9 cellular contexts compared by ENCODE assay signal in the genomic region with DNA sequence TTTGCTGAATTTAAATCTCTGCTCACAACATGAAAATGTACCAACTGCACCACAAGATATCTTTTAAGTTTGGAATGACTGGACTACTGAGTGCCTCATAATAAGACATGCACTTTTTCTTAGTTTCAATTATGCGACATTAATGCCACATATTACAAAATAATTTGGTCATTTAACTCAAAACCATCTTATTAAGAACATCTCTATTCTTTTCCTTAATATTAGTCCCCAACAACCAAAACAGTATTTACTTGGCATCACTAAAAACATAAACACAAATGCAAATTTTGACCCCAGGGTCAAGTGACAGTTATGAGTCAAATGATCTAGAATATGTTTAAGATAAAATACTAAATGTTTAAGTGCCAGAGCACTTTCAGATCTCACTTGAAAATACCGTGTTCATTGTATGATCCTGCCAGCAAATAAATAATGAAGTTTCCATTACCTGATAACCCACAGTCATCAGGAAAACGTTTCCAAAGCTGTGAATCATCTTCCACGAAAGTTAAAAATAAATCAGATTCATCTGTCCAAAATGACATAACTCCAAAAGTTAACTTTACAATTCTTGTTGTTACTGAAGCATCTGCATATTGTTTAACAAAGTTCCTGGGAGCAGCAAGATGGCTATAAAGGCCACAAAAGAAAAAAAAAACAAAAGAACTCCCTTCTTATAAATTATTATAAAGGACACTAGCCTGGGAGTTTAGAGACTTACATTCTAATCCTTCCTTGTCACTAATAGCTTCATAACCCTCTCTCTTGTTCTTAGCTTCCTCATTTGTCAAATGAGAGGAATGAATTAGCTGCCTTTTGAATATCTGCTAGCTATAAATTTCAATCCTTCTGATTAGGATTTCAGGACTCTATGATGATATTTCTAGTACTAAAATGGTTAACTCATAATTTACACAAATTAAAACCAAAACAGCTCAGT. TPM values are rescaled to one million over a fixed set of nuclear protein-coding genes. Genes with fewer than 3 reads are reported as not detected.
DNase-seq lines count a peak whose midpoint lies in the region; ATAC-seq, FAIRE-seq and TF ChIP-seq lines count a peak whose summit lies in the region.
"Had no signal": no experiment of that assay in that cellular context is flagged by ENCODE, and none has a peak within 500 bp of the region (broad histone marks: within the 10 kb centered on the region; RNA-seq: fewer than 3 reads in every experiment).

No MANE protein-coding gene starts in this region.

- H3K27me3 ChIP-seq in liver (ENCODE audit: control insufficient read depth in 4 of 4, insufficient read depth in 4 of 4, low read length in 3 of 4) (no peaks in the 10 kb centered on the region), prostate gland (replicated peaks; ENCODE audit: insufficient read depth) (no peaks in the 10 kb centered on the region), aorta (ENCODE audit: control insufficient read depth in 1 of 2, insufficient read depth in 2 of 2, low read length in 1 of 2) (no peaks in the 10 kb centered on the region)

- TF ChIP-seq CTCF in HEK293 (tag by site-specific recombination; IDR thresholded peaks at IDR 0.05) = no peak
- no peak for TF ChIP-seq CTCF in liver (IDR thresholded peaks at IDR 0.05; ENCODE audit: low read depth, low read length, missing input control)
- TF ChIP-seq CTCF in prostate gland (IDR thresholded peaks at IDR 0.05) = no peak

- peaks cover 21% of the 10 kb centered on the region for H3K4me1 Mint-ChIP-seq in T-helper 17 cell
- H3K4me1 Mint-ChIP-seq in activated CD8-positive, alpha-beta memory T cell treated with anti-CD3 and anti-CD28 coated beads, Interleukin-2, amount 10 ng/mL, durations not matched to agents 7 days and 5 days = peaks cover 17% of the 10 kb centered on the region

- no peak for TF ChIP-seq POLR2A in prostate gland (IDR thresholded peaks at IDR 0.05)

- H3K4me3 ChIP-seq in HEK293 (ENCODE audit: low read depth, low read length) (no peak overlapping the region), liver (ENCODE audit: low read depth in 1 of 3, low read length in 3 of 3) (no peak overlapping the region), prostate gland (no peak overlapping the region), aorta (ENCODE audit: low read length in 2 of 2) (no peak overlapping the region)

- peaks cover 6% of the 10 kb centered on the region for H3K9me3 Mint-ChIP-seq in activated CD8-positive, alpha-beta memory T cell treated with anti-CD3 and anti-CD28 coated beads, Interleukin-2, amount 10 ng/mL, durations not matched to agents 7 days and 5 days (ENCODE audit: low read depth)

- H3K4me3 Mint-ChIP-seq in T-helper 17 cell = no peak overlapping the region
- no peak overlapping the region for H3K4me3 Mint-ChIP-seq in activated CD8-positive, alpha-beta memory T cell treated with anti-CD3 and anti-CD28 coated beads, Interleukin-2, amount 10 ng/mL, durations not matched to agents 7 days and 5 days

- CTCF ChIA-PET in HEK293 (lab: Yijun Ruan, JAX) = interaction anchor here (0.6 to 0.7 kb wide), 2 partner anchors 15 to 90 kb away, joined by 3 read pairs; no protein-coding TSS in a partner anchor
- CTCF ChIA-PET in activated CD8-positive, alpha-beta memory T cell treated with anti-CD3 and anti-CD28 coated beads, Interleukin-2, amount 10 ng/mL, durations not matched to agents 7 days and 5 days (lab: Charles Lee) = interaction anchor here (1.2 to 1.3 kb wide), 4 partner anchors 7 to 25 kb away, joined by 3 to 4 read pairs (median 3); no protein-coding TSS in a partner anchor

- 10% methylated on average over 4 of the region's 4 CpGs for WGBS in liver
- WGBS in prostate gland = 9% methylated on average over 4 of the region's 4 CpGs
- WGBS in aorta, 2 donors = 1 to 2% methylated on average over 4 of the region's 4 CpGs

- ATAC-seq in GM18499 (IDR thresholded peaks at IDR 0.05; ENCODE audit: insufficient read depth, unreplicated experiment) (peak; percentile 64), T-helper 17 cell (no peak), aorta (ENCODE audit: low FRiP score) (no peak)
- ATAC-seq in activated CD8-positive, alpha-beta memory T cell treated with anti-CD3 and anti-CD28 coated beads, Interleukin-2, amount 10 ng/mL, durations not matched to agents 7 days and 5 days = no peak

- no peak for TF ChIP-seq RAD21 in liver (IDR thresholded peaks at IDR 0.05)

- POLR2A ChIA-PET in HEK293 (lab: Yijun Ruan, JAX) = interaction anchor here (0.7 to 1.3 kb wide), 2 partner anchors 31 to 74 kb away, joined by 3 to 7 read pairs; a partner anchor contains a TSS

- no peaks in the 10 kb centered on the region for H3K27me3 Mint-ChIP-seq in T-helper 17 cell
- H3K27me3 Mint-ChIP-seq in activated CD8-positive, alpha-beta memory T cell treated with anti-CD3 and anti-CD28 coated beads, Interleukin-2, amount 10 ng/mL, durations not matched to agents 7 days and 5 days = no peaks in the 10 kb centered on the region

- FAIRE-seq in frontal cortex (lab: Jason Lieb, UNC) = no peak
- FAIRE-seq: H1 had no signal

- peaks cover 18% of the 10 kb centered on the region for H3K4me1 ChIP-seq in HEK293 (ENCODE audit: control insufficient read depth, insufficient read depth, low read length)
- H3K4me1 ChIP-seq in liver (ENCODE audit: control insufficient read depth in 4 of 4, insufficient read depth in 4 of 4, low read length in 3 of 4) = peaks cover 0 to 23% (median 10%) of the 10 kb centered on the region in 4 donors
- no peaks in the 10 kb centered on the region for H3K4me1 ChIP-seq in prostate gland (replicated peaks)
- H3K4me1 ChIP-seq in aorta (ENCODE audit: control insufficient read depth in 1 of 2, insufficient read depth in 2 of 2, low read length in 2 of 2) = peaks cover 0 to 6% of the 10 kb centered on the region in 2 donors

- H3K36me3 Mint-ChIP-seq in T-helper 17 cell (ENCODE audit: low read depth) = no peaks in the 10 kb centered on the region
- H3K36me3 Mint-ChIP-seq in activated CD8-positive, alpha-beta memory T cell treated with anti-CD3 and anti-CD28 coated beads, Interleukin-2, amount 10 ng/mL, durations not matched to agents 7 days and 5 days = peaks cover 27% of the 10 kb centered on the region

- peak overlapping the region; percentile 77 for H3K27ac Mint-ChIP-seq in T-helper 17 cell
- no peak overlapping the region for H3K27ac Mint-ChIP-seq in activated CD8-positive, alpha-beta memory T cell treated with anti-CD3 and anti-CD28 coated beads, Interleukin-2, amount 10 ng/mL, durations not matched to agents 7 days and 5 days

- H3K9me3 ChIP-seq in HEK293 (ENCODE audit: control insufficient read depth, insufficient read depth, low read depth, low read length) = no peaks in the 10 kb centered on the region
- peaks cover 8% of the 10 kb centered on the region for H3K9me3 ChIP-seq in T-helper 17 cell (ENCODE audit: control insufficient read depth, low read length, poor library complexity, severe bottlenecking)
- no peaks in the 10 kb centered on the region for H3K9me3 ChIP-seq in liver (ENCODE audit: control insufficient read depth in 4 of 4, low read length in 3 of 4)
- H3K9me3 ChIP-seq in prostate gland = no peaks in the 10 kb centered on the region
- H3K9me3 ChIP-seq in aorta (ENCODE audit: control insufficient read depth, low read length) = peaks cover 3% of the 10 kb centered on the region

- H3K36me3 ChIP-seq in HEK293 (ENCODE audit: control insufficient read depth in 2 of 2, insufficient read depth in 1 of 2, low read length in 2 of 2) (peaks cover 0 to 3% of the 10 kb centered on the region in 2 experiments; a peak in 2 of 3 replicates), liver (ENCODE audit: control insufficient read depth in 4 of 4, insufficient read depth in 3 of 4, low read depth in 1 of 4, low read length in 3 of 4) (no peaks in the 10 kb centered on the region), prostate gland (no peaks in the 10 kb centered on the region), aorta (ENCODE audit: control insufficient read depth in 1 of 2, insufficient read depth in 2 of 2, low read length in 1 of 2) (peaks cover 0 to 4% of the 10 kb centered on the region in 2 donors)

- H3K27ac ChIP-seq in HEK293 (ENCODE audit: extremely low read depth, low read depth, low read length) (no peak overlapping the region; the same call in 1 of the 2 replicates), liver (ENCODE audit: low read depth in 1 of 2, low read length in 2 of 2) (peak overlapping the region; percentile 43 to 64), prostate gland (no peak overlapping the region), aorta (ENCODE audit: low read depth in 1 of 2, low read length in 2 of 2) (no peak overlapping the region)

- DNase-seq in T-helper 17 cell (no peak), frontal cortex (ENCODE audit: low spot score in 2 of 2) (no peak), prostate gland (ENCODE audit: low spot score) (no peak), aorta (no peak)
- DNase-seq in activated CD8-positive, alpha-beta memory T cell treated with anti-CD3 and anti-CD28 coated beads, Interleukin-2, amount 10 ng/mL, durations not matched to agents 7 days and 5 days = no peak

- peak overlapping the region in 1 of 2 donors; percentile 63 for H3K9ac ChIP-seq in liver (ENCODE audit: low read depth in 1 of 2, low read length in 2 of 2)

- intact Hi-C loops in prostate gland (cut with DNase I) (no loop called here), aorta (cut with DNase I) (no loop called here)

TF ChIP-seq in HEK293, 187 proteins besides CTCF, POLR2A, EP300 and RAD21 (continues in another document):
- TF ChIP-seq ZNF184 (tag by site-specific recombination; IDR thresholded peaks at IDR 0.05) = peak; percentile 21; the same call in 1 of the 2 replicates
- TF ChIP-seq ZNF701 (tag by site-specific recombination; IDR thresholded peaks at IDR 0.05) = no peak
- no peak for TF ChIP-seq ZBTB1 (tag by site-specific recombination; IDR thresholded peaks at IDR 0.05)

TF ChIP-seq in liver, 16 proteins besides CTCF, POLR2A, EP300 and RAD21 (continues in another document):
- TF ChIP-seq YY1 (IDR thresholded peaks at IDR 0.05) (no peak), EGR1 (IDR thresholded peaks at IDR 0.05; ENCODE audit: low read depth in 2 of 2) (no peak), GABPA (IDR thresholded peaks at IDR 0.05 in 1 of 2, conservative IDR thresholded peaks at IDR 0.05 in 1 of 2) (no peak), JUND (IDR thresholded peaks at IDR 0.05) (no peak), HNF4G (IDR thresholded peaks at IDR 0.05) (no peak)

RNA-seq across cellular contexts. Expression of a gene that starts 30.5 kb away (rescaled TPM):
- total RNA-seq in T-helper 17 cell (10 to 100 TPM; 11.7 to 14.0 TPM), liver (1 to 10 TPM; 1.8 to 4.3 TPM), frontal cortex (26.9 TPM), prostate gland (1 to 10 TPM; 6.1 to 9.8 TPM), aorta (10 to 100 TPM in 1 of 2 donors, 1 to 10 TPM in 1; 9.7 to 10.1 TPM)
- polyA plus RNA-seq in liver (1 to 10 TPM; 1.3 to 1.7 TPM), aorta (10 to 100 TPM in 1 of 2 donors, 1 to 10 TPM in 1; 7.1 to 20.2 TPM)
- total RNA-seq in activated CD8-positive, alpha-beta memory T cell treated with anti-CD3 and anti-CD28 coated beads, Interleukin-2, amount 10 ng/mL, durations not matched to agents 7 days and 5 days = 1 to 10 TPM; 4.7 to 4.9 TPM

RNA-seq across cellular contexts. Expression of a gene that starts 31.2 kb away (rescaled TPM):
- total RNA-seq in T-helper 17 cell (10 to 100 TPM; 23.1 to 25.1 TPM), liver (10 to 100 TPM; 41.4 to 47.5 TPM), frontal cortex (148 TPM), prostate gland (10 to 100 TPM; 25.6 to 40.5 TPM), aorta (10 to 100 TPM; 52.2 to 64.5 TPM)
- polyA plus RNA-seq in liver (10 to 100 TPM in 1 of 2 donors, 1 to 10 TPM in 1; 6.8 to 20.9 TPM), aorta (10 to 100 TPM; 11.4 to 13.0 TPM)
- total RNA-seq in activated CD8-positive, alpha-beta memory T cell treated with anti-CD3 and anti-CD28 coated beads, Interleukin-2, amount 10 ng/mL, durations not matched to agents 7 days and 5 days = 10 to 100 TPM; 21.2 to 24.2 TPM

Comparison
In these comparisons a context has a peak if more than half of its experiments do, and no peak if none do; other contexts are left out.
1. H3K27ac ChIP-seq: peak in liver (2 of 2); none in HEK293 (single experiment), prostate gland (0 of 2) and aorta (0 of 2).